9 cellular contexts compared by ENCODE assay signal in genomic region chr1:94924967-94925366, GRCh38. TPM values are rescaled to one million over a fixed set of nuclear protein-coding genes. Genes with fewer than 3 reads are reported as not detected.
DNase-seq lines count a peak whose midpoint lies in the region; ATAC-seq and TF ChIP-seq lines count a peak whose summit lies in the region.
"Had no signal": no experiment of that assay in that cellular context is flagged by ENCODE, and none has a peak within 500 bp of the region (broad histone marks: within the 10 kb centered on the region; RNA-seq: fewer than 3 reads in every experiment).

No MANE protein-coding gene starts in this region.

- no peaks in the 10 kb centered on the region for H3K36me3 ChIP-seq in body of pancreas (replicated peaks in 1 of 2; ENCODE audit: insufficient read depth in 1 of 2, low read depth in 2 of 2)
- no peaks in the 10 kb centered on the region for H3K36me3 ChIP-seq in testis (ENCODE audit: low read depth, missing control alignments)

- H3K4me3 ChIP-seq in body of pancreas: no peak overlapping the region
- peak overlapping the region; percentile 65 to 74 for H3K4me3 ChIP-seq in testis

- H3K27me3 ChIP-seq in body of pancreas (no peaks in the 10 kb centered on the region), layer of hippocampus (ENCODE audit: control insufficient read depth, insufficient read depth, low read length) (no peaks in the 10 kb centered on the region), testis (no peaks in the 10 kb centered on the region)

- intact Hi-C loops in body of pancreas (cut with DNase I) (no loop called here), testis (cut with DNase I; ENCODE audit: low total_unique reads) (loop anchor here (5.0 to 10.0 kb wide), 2 partner anchors 63 to 110 kb away; no protein-coding TSS in a partner anchor)

- TF ChIP-seq CTCF in body of pancreas (IDR thresholded peaks at IDR 0.05) (no peak), testis (IDR thresholded peaks at IDR 0.05) (no peak)

- TF ChIP-seq POLR2A in body of pancreas (IDR thresholded peaks at IDR 0.05): no peak
- TF ChIP-seq POLR2A in testis (IDR thresholded peaks at IDR 0.05): no peak

- DNase-seq in NCI-H2107 treated with DMSO at 0.1 percent for 48 hours (lab: John Stamatoyannopoulos, UW; ENCODE audit: unreplicated experiment): peak; percentile 40
- DNase-seq in NCI-H2107 (lab: John Stamatoyannopoulos, UW): no peak
- DNase-seq in body of pancreas: peak in 3 of 4 donors; percentile 26 to 49 (median 27)
- no peak for DNase-seq in testis
- DNase-seq: T-helper 2 cell had no signal

- H3K27ac ChIP-seq in body of pancreas (peak overlapping the region; percentile 82 to 94 (median 91)), layer of hippocampus (ENCODE audit: low read depth, low read length) (peak overlapping the region; percentile 96), testis (peak overlapping the region; percentile 92 to 95)

- no peak for ATAC-seq in body of pancreas
- ATAC-seq in GM19328 (IDR thresholded peaks at IDR 0.05; ENCODE audit: unreplicated experiment): no peak
- ATAC-seq in GM21515 (IDR thresholded peaks at IDR 0.05; ENCODE audit: unreplicated experiment): no peak
- ATAC-seq in activated CD4-positive, CD25-positive, alpha-beta regulatory T cell treated with anti-CD3 and anti-CD28 coated beads, Interleukin-2, amount 50 U/mL, for 24 hours: no peak

- H3K9me3 ChIP-seq in body of pancreas (no peaks in the 10 kb centered on the region), testis (no peaks in the 10 kb centered on the region)

- WGBS in body of pancreas, 2 donors: 12 to 14% methylated on average over 3 of the region's 3 CpGs
- WGBS in testis, 2 donors: 3 to 7% methylated on average over 3 of the region's 3 CpGs

- H3K4me1 ChIP-seq in body of pancreas (peaks cover 61% of the 10 kb centered on the region), testis (peaks cover 10% of the 10 kb centered on the region)

RNA-seq across cellular contexts. Expression of gene CNN3, which starts 1.9 kb away (rescaled TPM):
- 10 to 100 TPM; 79.4 to 83.1 TPM for total RNA-seq in body of pancreas
- total RNA-seq in testis: 10 to 100 TPM; 45.9 to 61.4 TPM
- polyA plus RNA-seq in testis (ENCODE audit: insufficient read depth, low read depth, low replicate concordance): 114 TPM

Comparison
In these comparisons a context has a peak if more than half of its experiments do, and no peak if none do; other contexts are left out.
1. DNase-seq: peak in NCI-H2107 treated with DMSO at 0.1 percent for 48 hours (single experiment) and body of pancreas (3 of 4); none in NCI-H2107 (single experiment) and testis (single experiment).
2. H3K4me3 ChIP-seq: peak in testis (2 of 2); none in body of pancreas (0 of 2).
3. Peak in every context shown above with its lines, with median percentiles within 50 percentile points of each other: H3K27ac ChIP-seq.